ENCODE assay signal across 9 cellular contexts in the genomic region with DNA sequence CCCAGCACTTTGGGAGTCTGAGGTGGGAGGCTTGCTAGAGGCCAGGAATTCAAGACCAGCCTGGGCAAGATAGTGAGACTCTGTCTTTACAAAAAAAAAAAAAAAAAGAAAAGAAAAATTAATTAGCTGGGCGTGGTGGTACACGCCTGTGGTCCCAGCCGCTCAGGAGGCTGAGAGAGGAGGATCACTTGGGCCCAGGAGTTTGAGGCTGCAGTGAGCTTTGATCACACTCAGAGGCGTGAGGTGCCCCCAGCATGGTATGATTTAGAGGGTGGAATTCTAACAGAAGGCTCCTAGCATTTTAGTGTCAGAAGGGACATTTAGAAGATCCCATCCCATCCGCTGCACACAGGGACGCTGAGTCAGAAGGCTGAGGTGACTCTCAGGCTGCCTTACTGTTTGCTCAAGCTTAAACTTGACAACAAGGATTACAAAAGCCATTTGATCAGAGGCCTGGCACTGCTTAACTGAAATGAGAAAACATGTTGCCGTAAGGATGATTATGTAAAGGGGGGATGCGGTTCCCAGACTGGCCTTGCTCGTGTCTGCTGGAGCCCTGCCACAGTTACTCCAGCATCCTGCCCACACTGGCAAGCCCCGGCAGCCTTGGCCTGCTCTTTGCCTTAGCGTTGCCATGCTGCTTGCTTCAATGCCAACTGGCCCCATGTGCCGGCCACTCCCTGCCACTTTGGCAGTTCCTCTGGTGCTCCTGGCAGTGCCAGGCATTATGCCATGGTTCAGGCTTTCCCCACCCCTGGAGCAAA. TPM values are rescaled to one million over a fixed set of nuclear protein-coding genes. Genes with fewer than 3 reads are reported as not detected.
A peak's percentile ranks its signal among the peaks of the same experiment; 100 is the strongest.
DNase-seq lines count a peak whose midpoint lies in the region; ATAC-seq and TF ChIP-seq lines count a peak whose summit lies in the region.
"Had no signal": no experiment of that assay in that cellular context is flagged by ENCODE, and none has a peak within 500 bp of the region (broad histone marks: within the 10 kb centered on the region; RNA-seq: fewer than 3 reads in every experiment).

No MANE protein-coding gene starts in this region.

- peaks cover 11 to 84% (median 36%) of the 10 kb centered on the region in 3 donors for H3K4me1 ChIP-seq in esophagus squamous epithelium

- no peak for TF ChIP-seq POLR2A in esophagus squamous epithelium (IDR thresholded peaks at IDR 0.05)

- no peaks in the 10 kb centered on the region for H3K36me3 ChIP-seq in esophagus squamous epithelium

- WGBS in esophagus squamous epithelium, 2 donors, result 23 to 44% methylated on average over 12 of the region's 12 CpGs

- H3K27ac ChIP-seq in esophagus squamous epithelium, result peak overlapping the region in 3 of 4 donors; percentile 7 to 50 (median 19)

- H3K27me3 ChIP-seq in esophagus squamous epithelium, result peaks cover 0 to 83% (median 0%) of the 10 kb centered on the region in 4 donors

- H3K9me3 ChIP-seq in esophagus squamous epithelium, result no peaks in the 10 kb centered on the region

- TF ChIP-seq CTCF in esophagus squamous epithelium (IDR thresholded peaks at IDR 0.05) (no peak), omental fat pad (IDR thresholded peaks at IDR 0.05) (no peak)

- ATAC-seq in omental fat pad (ENCODE audit: low FRiP score) (peak; percentile 81), GM21423 (IDR thresholded peaks at IDR 0.05; ENCODE audit: unreplicated experiment) (no peak)
- ATAC-seq: T-helper 17 cell had no signal

- no peak overlapping the region for H3K4me3 ChIP-seq in esophagus squamous epithelium

- intact Hi-C loops in esophagus squamous epithelium (cut with DNase I), result no loop called here

- DNase-seq in Ammon's horn (ENCODE audit: low spot score) (peak; percentile 85), NCI-H460 (ENCODE audit: extremely low read depth, low read depth) (peak; percentile 11), esophagus squamous epithelium (lab: John Stamatoyannopoulos, UW) (no peak), omental fat pad (ENCODE audit: low spot score) (no peak), NCI-H187 treated with DMSO at 0.1 percent for 48 hours (lab: John Stamatoyannopoulos, UW) (no peak), HK-2 (ENCODE audit: unreplicated experiment) (no peak), NCI-H1092 treated with DMSO at 0.1 percent for 48 hours (lab: John Stamatoyannopoulos, UW) (no peak)
- DNase-seq: T-helper 17 cell had no signal

RNA-seq across cellular contexts. Expression of gene SLC1A4, which starts 45.6 kb away (rescaled TPM):
- 42.2 and 45.0 TPM in 2 replicates for total RNA-seq in NCI-H460 (2014; rRNA removed; shearing (Covaris generic))
- polyA plus RNA-seq in NCI-H460 (2014; cell fraction: nucleus; rRNA removed), result 30.7 and 33.1 TPM in 2 replicates
- total RNA-seq in esophagus squamous epithelium (10 to 100 TPM; 12.8 to 28.1 (median 14.3) TPM), omental fat pad (10 to 100 TPM in 1 of 4 donors, 1 to 10 TPM in 3; 6.5 to 14.4 (median 7.0) TPM)

Comparison
In these comparisons a context has a peak if more than half of its experiments do, and no peak if none do; other contexts are left out.
1. DNase-seq: peak in Ammon's horn (single experiment) and NCI-H460 (single experiment); none in esophagus squamous epithelium (single experiment), omental fat pad (single experiment), NCI-H187 treated with DMSO at 0.1 percent for 48 hours (single experiment), HK-2 (single experiment) and NCI-H1092 treated with DMSO at 0.1 percent for 48 hours (single experiment).